ENCODE assay signal across 1 cellular context in the genomic region with DNA sequence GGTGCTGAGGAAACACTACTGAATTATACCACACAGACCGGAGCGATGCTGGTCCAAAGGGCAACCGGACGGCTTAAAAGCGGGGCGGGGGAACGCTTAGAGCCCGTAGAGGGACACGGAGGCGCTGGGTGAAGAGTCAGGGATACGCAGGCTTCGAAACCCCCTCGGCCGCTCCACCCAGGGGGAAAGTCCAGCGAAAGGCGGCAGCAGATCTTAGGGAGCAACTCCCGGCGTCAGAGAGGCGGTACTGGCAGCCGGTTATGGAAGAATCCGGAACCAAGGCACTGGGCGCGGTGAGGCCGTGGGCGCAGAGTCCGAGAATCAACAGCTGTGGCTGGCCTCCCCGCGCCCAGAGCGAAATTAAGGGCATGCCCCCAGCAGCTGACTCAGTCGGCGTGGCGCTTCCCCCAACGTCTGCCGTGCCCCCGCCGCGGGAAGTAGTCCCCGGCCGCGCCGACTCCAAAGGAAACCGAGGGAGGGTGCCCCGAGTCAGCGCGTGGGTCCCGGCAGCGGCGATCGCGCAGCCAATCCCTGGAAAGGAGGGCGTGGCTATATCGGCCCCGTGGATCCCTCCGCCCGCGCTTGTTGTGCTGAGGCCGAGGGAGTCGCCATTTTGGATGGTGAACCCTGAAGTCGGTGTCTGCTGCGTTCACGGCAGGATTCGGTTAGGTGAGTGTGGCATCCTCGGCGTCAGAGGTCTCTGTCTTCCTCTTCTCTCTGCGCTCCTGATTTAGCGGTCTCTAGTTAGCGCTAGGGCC.
TF ChIP-seq lines count a peak whose summit lies in the region.

A gene (plus strand): TSS at position 611 of the 758 bp plus-strand sequence. CDS start 20,110 bp downstream, outside the sequence.

TF ChIP-seq in Ishikawa, 13 proteins besides CTCF, POLR2A, EP300 and RAD21 (continued from another document):
- 0 out of 2 replicates have a peak, but pooled peaks have one; percentile 41 for TF ChIP-seq TCF12 (IDR thresholded peaks at IDR 0.05; ENCODE audit: low read depth)
- TF ChIP-seq NFIC (IDR thresholded peaks at IDR 0.05) = no peak
- TF ChIP-seq, protein P1, sequence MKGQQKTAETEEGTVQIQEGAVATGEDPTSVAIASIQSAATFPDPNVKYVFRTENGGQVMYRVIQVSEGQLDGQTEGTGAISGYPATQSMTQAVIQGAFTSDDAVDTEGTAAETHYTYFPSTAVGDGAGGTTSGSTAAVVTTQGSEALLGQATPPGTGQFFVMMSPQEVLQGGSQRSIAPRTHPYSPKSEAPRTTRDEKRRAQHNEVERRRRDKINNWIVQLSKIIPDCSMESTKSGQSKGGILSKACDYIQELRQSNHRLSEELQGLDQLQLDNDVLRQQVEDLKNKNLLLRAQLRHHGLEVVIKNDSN (IDR thresholded peaks at IDR 0.05) = 0 out of 2 replicates have a peak, but pooled peaks have one; percentile 2
- peak; percentile 22; the same call in 1 of the 2 replicates for TF ChIP-seq FOXM1 (IDR thresholded peaks at IDR 0.05; ENCODE audit: borderline replicate concordance, low read depth)
- 0 out of 2 replicates have a peak, but pooled peaks have one; percentile 0 for TF ChIP-seq ZBTB7A (IDR thresholded peaks at IDR 0.05; ENCODE audit: low read depth)
